ENCODE assay signal across 1 cellular context in the genomic region with DNA sequence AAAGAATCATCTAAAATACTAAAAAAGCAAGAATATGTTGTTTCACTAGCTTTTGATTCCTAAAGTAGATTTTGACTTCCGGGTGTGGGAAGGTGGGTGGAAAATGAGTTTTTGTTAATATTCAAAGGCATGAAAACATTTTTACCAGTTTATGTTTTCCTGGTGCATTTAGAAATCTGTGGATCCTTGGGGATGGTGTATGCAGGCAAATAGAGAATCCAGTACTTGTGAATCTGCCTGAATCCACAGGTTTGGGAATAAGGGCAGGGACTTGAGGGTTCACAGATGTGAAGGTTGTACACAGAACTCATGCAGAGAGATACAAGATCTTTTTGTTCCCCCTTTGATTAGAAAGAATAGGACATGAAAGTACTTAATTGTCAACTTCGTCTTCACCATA.
A peak's percentile ranks its signal among the peaks of the same experiment; 100 is the strongest.
TF ChIP-seq lines count a peak whose summit lies in the region.

No MANE protein-coding gene starts in this region.

TF ChIP-seq in HEK293, 187 proteins besides CTCF, POLR2A, EP300 and RAD21 (continued from another document):
- TF ChIP-seq KLF1 (tag by site-specific recombination; IDR thresholded peaks at IDR 0.05) (no peak), ZNF211 (tag by site-specific recombination; IDR thresholded peaks at IDR 0.05; ENCODE audit: low read depth) (no peak), ZNF335 (tag by site-specific recombination; conservative IDR thresholded peaks at IDR 0.05) (0 out of 2 replicates have a peak, but pooled peaks have one; percentile 35), SP7 (tag by site-specific recombination; IDR thresholded peaks at IDR 0.05) (no peak), ZNF76 (tag by site-specific recombination; IDR thresholded peaks at IDR 0.05; ENCODE audit: borderline replicate concordance, low read depth) (no peak), ZIC2 (tag by site-specific recombination; IDR thresholded peaks at IDR 0.05) (no peak), ZNF169 (tag by site-specific recombination; IDR thresholded peaks at IDR 0.05) (no peak), ZNF549 (tag by site-specific recombination; IDR thresholded peaks at IDR 0.05) (no peak), HOXA7 (CRISPR knock-in tag; IDR thresholded peaks at IDR 0.05; ENCODE audit: borderline replicate concordance) (no peak), ZFP41 (tag by site-specific recombination; IDR thresholded peaks at IDR 0.05; ENCODE audit: borderline replicate concordance) (no peak), SP3 (tag by site-specific recombination; IDR thresholded peaks at IDR 0.05) (no peak)
- TF ChIP-seq, protein P1, sequence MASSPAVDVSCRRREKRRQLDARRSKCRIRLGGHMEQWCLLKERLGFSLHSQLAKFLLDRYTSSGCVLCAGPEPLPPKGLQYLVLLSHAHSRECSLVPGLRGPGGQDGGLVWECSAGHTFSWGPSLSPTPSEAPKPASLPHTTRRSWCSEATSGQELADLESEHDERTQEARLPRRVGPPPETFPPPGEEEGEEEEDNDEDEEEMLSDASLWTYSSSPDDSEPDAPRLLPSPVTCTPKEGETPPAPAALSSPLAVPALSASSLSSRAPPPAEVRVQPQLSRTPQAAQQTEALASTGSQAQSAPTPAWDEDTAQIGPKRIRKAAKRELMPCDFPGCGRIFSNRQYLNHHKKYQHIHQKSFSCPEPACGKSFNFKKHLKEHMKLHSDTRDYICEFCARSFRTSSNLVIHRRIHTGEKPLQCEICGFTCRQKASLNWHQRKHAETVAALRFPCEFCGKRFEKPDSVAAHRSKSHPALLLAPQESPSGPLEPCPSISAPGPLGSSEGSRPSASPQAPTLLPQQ (tag by site-specific recombination; IDR thresholded peaks at IDR 0.05): no peak
- TF ChIP-seq, protein P2, sequence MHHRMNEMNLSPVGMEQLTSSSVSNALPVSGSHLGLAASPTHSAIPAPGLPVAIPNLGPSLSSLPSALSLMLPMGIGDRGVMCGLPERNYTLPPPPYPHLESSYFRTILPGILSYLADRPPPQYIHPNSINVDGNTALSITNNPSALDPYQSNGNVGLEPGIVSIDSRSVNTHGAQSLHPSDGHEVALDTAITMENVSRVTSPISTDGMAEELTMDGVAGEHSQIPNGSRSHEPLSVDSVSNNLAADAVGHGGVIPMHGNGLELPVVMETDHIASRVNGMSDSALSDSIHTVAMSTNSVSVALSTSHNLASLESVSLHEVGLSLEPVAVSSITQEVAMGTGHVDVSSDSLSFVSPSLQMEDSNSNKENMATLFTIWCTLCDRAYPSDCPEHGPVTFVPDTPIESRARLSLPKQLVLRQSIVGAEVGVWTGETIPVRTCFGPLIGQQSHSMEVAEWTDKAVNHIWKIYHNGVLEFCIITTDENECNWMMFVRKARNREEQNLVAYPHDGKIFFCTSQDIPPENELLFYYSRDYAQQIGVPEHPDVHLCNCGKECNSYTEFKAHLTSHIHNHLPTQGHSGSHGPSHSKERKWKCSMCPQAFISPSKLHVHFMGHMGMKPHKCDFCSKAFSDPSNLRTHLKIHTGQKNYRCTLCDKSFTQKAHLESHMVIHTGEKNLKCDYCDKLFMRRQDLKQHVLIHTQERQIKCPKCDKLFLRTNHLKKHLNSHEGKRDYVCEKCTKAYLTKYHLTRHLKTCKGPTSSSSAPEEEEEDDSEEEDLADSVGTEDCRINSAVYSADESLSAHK (tag by site-specific recombination; IDR thresholded peaks at IDR 0.05): no peak
